13 cellular contexts compared by ENCODE assay signal in genomic region chr16:55506083-55506482, GRCh38. TPM values are rescaled to one million over a fixed set of nuclear protein-coding genes. Genes with fewer than 3 reads are reported as not detected.
"Had no signal": no experiment of that assay in that cellular context is flagged by ENCODE, and none has a peak within 500 bp of the region (broad histone marks: within the 10 kb centered on the region; RNA-seq: fewer than 3 reads in every experiment).

No MANE protein-coding gene starts in this region.

- H3K9me3 Mint-ChIP-seq: activated naive CD8-positive, alpha-beta T cell treated with anti-CD3 and anti-CD28 coated beads for 36 hours; nephron progenitor cell had no signal

- H3K36me3 Mint-ChIP-seq: activated naive CD8-positive, alpha-beta T cell treated with anti-CD3 and anti-CD28 coated beads for 36 hours; stimulated activated memory B cell treated with anti-CD40 and anti-IgM and Interleukin-4, amounts not matched to agents 10 μg/mL and 1 μg/mL and 100 μg/mL, for 72 hours had no signal

- H3K27ac ChIP-seq: esophagus muscularis mucosa, psoas muscle, right lobe of liver had no signal

- H3K4me3 Mint-ChIP-seq: activated naive CD8-positive, alpha-beta T cell treated with anti-CD3 and anti-CD28 coated beads for 36 hours; nephron progenitor cell; stimulated activated memory B cell treated with anti-CD40 and anti-IgM and Interleukin-4, amounts not matched to agents 10 μg/mL and 1 μg/mL and 100 μg/mL, for 72 hours had no signal

- H3K36me3 ChIP-seq: right lobe of liver, transverse colon had no signal

- DNase-seq: activated CD4-positive, alpha-beta T cell treated with anti-CD3 and anti-CD28 coated beads, Interleukin-2, amount 50 U/mL, for 1 hour; activated CD4-positive, CD25-positive, alpha-beta regulatory T cell; activated effector memory CD4-positive, alpha-beta T cell treated with Interleukin-2 at 50 U/mL for 16 hours; activated naive CD8-positive, alpha-beta T cell treated with anti-CD3 and anti-CD28 coated beads for 36 hours; activated T-cell treated with anti-CD3 and anti-CD28 coated beads, Interleukin-2, amount 50 U/mL, for 1 hour; anterior cingulate cortex; mammary epithelial cell; nephron progenitor cell; psoas muscle; transverse colon had no signal

- H3K4me3 ChIP-seq: esophagus muscularis mucosa, psoas muscle, right lobe of liver, transverse colon had no signal

- H3K9me3 ChIP-seq: esophagus muscularis mucosa, psoas muscle, right lobe of liver, transverse colon had no signal

- H3K27me3 ChIP-seq: right lobe of liver, transverse colon had no signal

- ATAC-seq: psoas muscle; right lobe of liver; stimulated activated memory B cell treated with anti-CD40 and anti-IgM and Interleukin-4, amounts not matched to agents 10 μg/mL and 1 μg/mL and 100 μg/mL, for 72 hours had no signal

- H3K27ac Mint-ChIP-seq: activated naive CD8-positive, alpha-beta T cell treated with anti-CD3 and anti-CD28 coated beads for 36 hours; stimulated activated memory B cell treated with anti-CD40 and anti-IgM and Interleukin-4, amounts not matched to agents 10 μg/mL and 1 μg/mL and 100 μg/mL, for 72 hours had no signal

RNA-seq across cellular contexts. Expression of gene MMP2, which starts 27.1 kb away (rescaled TPM):
- total RNA-seq: activated naive CD8-positive, alpha-beta T cell treated with anti-CD3 and anti-CD28 coated beads for 36 hours had no signal
